28 cellular contexts compared by ENCODE assay signal in genomic region chr9:111719541-111719940, GRCh38.
"Had no signal": no experiment of that assay in that cellular context is flagged by ENCODE, and none has a peak within 500 bp of the region (broad histone marks: within the 10 kb centered on the region; RNA-seq: fewer than 3 reads in every experiment).

No MANE protein-coding gene starts in this region.

- DNase-seq: natural killer cell; occipital lobe; ovary; posterior cingulate gyrus; psoas muscle; right cardiac atrium; right lobe of liver; sigmoid colon; stimulated activated CD4-positive, alpha-beta T cell treated with anti-CD3 and anti-CD28 coated beads, Interleukin-15, amount 100 ng/mL, for 24 hours; stimulated activated CD4-positive, alpha-beta T cell treated with anti-CD3 and anti-CD28 coated beads, Interleukin-2, amount 100 ng/mL, for 24 hours; stimulated activated CD4-positive, alpha-beta T cell treated with anti-CD3 and anti-CD28 coated beads, Interleukin-2, amount 100 ng/mL, for 48 hours; stimulated activated CD4-positive, alpha-beta T cell treated with anti-CD3 and anti-CD28 coated beads, Interleukin-4, amount 100 ng/mL, for 24 hours; stimulated activated naive CD4-positive, alpha-beta T cell; stimulated activated naive CD8-positive, alpha-beta T cell treated with anti-CD3 and anti-CD28 coated beads, Interleukin-15, amount 100 ng/mL, for 72 hours; stimulated activated naive CD8-positive, alpha-beta T cell treated with anti-CD3 and anti-CD28 coated beads, Interleukin-15, Interleukin-2, amounts not matched to agents 100 U/mL and 50 U/mL, for 24 hours; substantia nigra; testis; tibial artery; transverse colon; upper lobe of right lung; uterus had no signal

- H3K27me3 ChIP-seq: neural progenitor cell, ovary, right lobe of liver, sigmoid colon, suprapubic skin, testis, tibial artery, transverse colon, upper lobe of right lung, uterus had no signal

- H3K4me1 Mint-ChIP-seq: natural killer cell; nephron; neural progenitor cell; stimulated activated memory B cell treated with anti-CD40 and anti-IgM and Interleukin-4, amounts not matched to agents 10 μg/mL and 1 μg/mL and 100 μg/mL, for 72 hours; stimulated activated naive CD8-positive, alpha-beta T cell treated with anti-CD3 and anti-CD28 coated beads, Interleukin-15, amount 100 ng/mL, for 72 hours had no signal

- H3K9me3 ChIP-seq: ovary, psoas muscle, right lobe of liver, sigmoid colon, suprapubic skin, testis, tibial artery, transverse colon, upper lobe of right lung, uterus had no signal

- H3K4me3 Mint-ChIP-seq: natural killer cell; nephron; neural progenitor cell; stimulated activated memory B cell treated with anti-CD40 and anti-IgM and Interleukin-4, amounts not matched to agents 10 μg/mL and 1 μg/mL and 100 μg/mL, for 72 hours; stimulated activated naive CD8-positive, alpha-beta T cell treated with anti-CD3 and anti-CD28 coated beads, Interleukin-15, amount 100 ng/mL, for 72 hours; type B pancreatic cell had no signal

- H3K9me3 Mint-ChIP-seq: natural killer cell; nephron; neural progenitor cell; stimulated activated memory B cell treated with anti-CD40 and anti-IgM and Interleukin-4, amounts not matched to agents 10 μg/mL and 1 μg/mL and 100 μg/mL, for 72 hours; stimulated activated naive CD8-positive, alpha-beta T cell treated with anti-CD3 and anti-CD28 coated beads, Interleukin-15, amount 100 ng/mL, for 72 hours; type B pancreatic cell had no signal

- H3K36me3 Mint-ChIP-seq: natural killer cell; neural progenitor cell; stimulated activated memory B cell treated with anti-CD40 and anti-IgM and Interleukin-4, amounts not matched to agents 10 μg/mL and 1 μg/mL and 100 μg/mL, for 72 hours; type B pancreatic cell had no signal

- H3K36me3 ChIP-seq: neural progenitor cell, ovary, right lobe of liver, sigmoid colon, suprapubic skin, tibial artery, transverse colon, upper lobe of right lung, uterus had no signal

- H3K27ac ChIP-seq: neural progenitor cell, ovary, parathyroid adenoma, psoas muscle, right lobe of liver, sigmoid colon, suprapubic skin, testis, tibial artery, transverse colon, upper lobe of right lung, uterus had no signal

- H3K27me3 Mint-ChIP-seq: progenitor cell of endocrine pancreas; stimulated activated memory B cell treated with anti-CD40 and anti-IgM and Interleukin-4, amounts not matched to agents 10 μg/mL and 1 μg/mL and 100 μg/mL, for 72 hours; stimulated activated naive CD8-positive, alpha-beta T cell treated with anti-CD3 and anti-CD28 coated beads, Interleukin-15, amount 100 ng/mL, for 72 hours; type B pancreatic cell had no signal

- H3K4me3 ChIP-seq: neural progenitor cell, ovary, psoas muscle, right lobe of liver, sigmoid colon, suprapubic skin, testis, tibial artery, transverse colon, upper lobe of right lung, uterus had no signal

- H3K27ac Mint-ChIP-seq: natural killer cell; nephron; neural progenitor cell; progenitor cell of endocrine pancreas; stimulated activated memory B cell treated with anti-CD40 and anti-IgM and Interleukin-4, amounts not matched to agents 10 μg/mL and 1 μg/mL and 100 μg/mL, for 72 hours; stimulated activated naive CD8-positive, alpha-beta T cell treated with anti-CD3 and anti-CD28 coated beads, Interleukin-15, amount 100 ng/mL, for 72 hours; type B pancreatic cell had no signal

- H3K4me1 ChIP-seq: neural progenitor cell, parathyroid adenoma, psoas muscle, right lobe of liver, sigmoid colon, suprapubic skin, testis, upper lobe of right lung, uterus had no signal

- ATAC-seq: natural killer cell; psoas muscle; right cardiac atrium; right lobe of liver; stimulated activated memory B cell treated with anti-CD40 and anti-IgM and Interleukin-4, amounts not matched to agents 10 μg/mL and 1 μg/mL and 100 μg/mL, for 72 hours; stimulated activated naive CD8-positive, alpha-beta T cell treated with anti-CD3 and anti-CD28 coated beads, Interleukin-15, amount 100 ng/mL, for 72 hours; stimulated activated naive CD8-positive, alpha-beta T cell treated with anti-CD3 and anti-CD28 coated beads, Interleukin-15, Interleukin-2, amounts not matched to agents 100 U/mL and 50 U/mL, for 24 hours; upper lobe of right lung had no signal
